ENCODE assay signal across 1 cellular context in the genomic region with DNA sequence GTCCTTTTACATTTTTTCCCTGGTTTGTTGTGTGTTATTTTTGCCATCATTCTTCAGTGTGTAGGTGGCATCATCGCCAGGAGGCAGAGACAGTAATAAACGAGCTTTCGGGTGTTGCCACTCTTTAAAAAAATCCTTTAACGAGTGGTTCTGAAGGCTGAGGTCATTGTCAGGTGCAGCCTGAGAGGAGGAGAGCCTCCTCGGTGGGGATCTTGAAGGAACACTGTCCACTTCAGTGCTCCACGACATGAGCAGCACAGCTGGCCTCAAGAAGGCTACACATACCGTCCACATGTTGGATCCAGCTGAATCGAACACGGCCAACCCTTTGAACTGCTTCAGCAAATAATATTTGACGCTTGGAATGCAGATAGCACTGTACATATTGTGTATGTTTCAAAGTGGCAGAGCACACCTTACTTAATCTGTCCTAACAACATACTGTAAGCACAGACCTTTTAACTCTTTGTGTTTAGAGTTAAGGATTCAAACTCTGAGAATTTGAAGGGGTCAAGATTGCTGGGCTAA.
TF ChIP-seq lines count a peak whose summit lies in the region.

No MANE protein-coding gene starts in this region.

TF ChIP-seq in HepG2, 621 proteins besides CTCF, POLR2A, EP300 and RAD21 (continued from another document and continues in another):
- no peak for TF ChIP-seq KLF15 (CRISPR knock-in tag; IDR thresholded peaks at IDR 0.05; ENCODE audit: borderline replicate concordance)
- no peak; the same call in 1 of the 2 replicates for TF ChIP-seq ZNF629 (CRISPR knock-in tag; conservative IDR thresholded peaks at IDR 0.05)
- no peak for TF ChIP-seq ZNF619 (CRISPR knock-in tag; IDR thresholded peaks at IDR 0.05)
- no peak for TF ChIP-seq SETDB1 (CRISPR knock-in tag; IDR thresholded peaks at IDR 0.05; ENCODE audit: borderline replicate concordance)
- no peak; the same call in 1 of the 2 replicates for TF ChIP-seq ZBTB38 (CRISPR knock-in tag; IDR thresholded peaks at IDR 0.05)
- TF ChIP-seq ZBTB8A (CRISPR knock-in tag; IDR thresholded peaks at IDR 0.05; ENCODE audit: borderline replicate concordance, low read depth), result no peak
- TF ChIP-seq TCF7 (IDR thresholded peaks at IDR 0.05; ENCODE audit: low read depth), result peak; percentile 99
- TF ChIP-seq FOXM1 (CRISPR knock-in tag; IDR thresholded peaks at IDR 0.05), result no peak
- no peak for TF ChIP-seq ZNF333 (CRISPR knock-in tag; IDR thresholded peaks at IDR 0.05; ENCODE audit: borderline replicate concordance)
- TF ChIP-seq, protein P1, sequence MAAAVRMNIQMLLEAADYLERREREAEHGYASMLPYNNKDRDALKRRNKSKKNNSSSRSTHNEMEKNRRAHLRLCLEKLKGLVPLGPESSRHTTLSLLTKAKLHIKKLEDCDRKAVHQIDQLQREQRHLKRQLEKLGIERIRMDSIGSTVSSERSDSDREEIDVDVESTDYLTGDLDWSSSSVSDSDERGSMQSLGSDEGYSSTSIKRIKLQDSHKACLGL (CRISPR knock-in tag; IDR thresholded peaks at IDR 0.05), result no peak
- TF ChIP-seq JUNB (CRISPR knock-in tag; IDR thresholded peaks at IDR 0.05; ENCODE audit: borderline replicate concordance), result 0 out of 2 replicates have a peak, but pooled peaks have one; percentile 24
- 0 out of 2 replicates have a peak, but pooled peaks have one; percentile 9 for TF ChIP-seq ZNF143 (CRISPR knock-in tag; IDR thresholded peaks at IDR 0.05)
- TF ChIP-seq ZNF253 (CRISPR knock-in tag; IDR thresholded peaks at IDR 0.05; ENCODE audit: borderline replicate concordance), result 0 out of 2 replicates have a peak, but pooled peaks have one; percentile 56
- peak; percentile 38 for TF ChIP-seq RFX3 (CRISPR knock-in tag; IDR thresholded peaks at IDR 0.05)
- TF ChIP-seq, protein P2, sequence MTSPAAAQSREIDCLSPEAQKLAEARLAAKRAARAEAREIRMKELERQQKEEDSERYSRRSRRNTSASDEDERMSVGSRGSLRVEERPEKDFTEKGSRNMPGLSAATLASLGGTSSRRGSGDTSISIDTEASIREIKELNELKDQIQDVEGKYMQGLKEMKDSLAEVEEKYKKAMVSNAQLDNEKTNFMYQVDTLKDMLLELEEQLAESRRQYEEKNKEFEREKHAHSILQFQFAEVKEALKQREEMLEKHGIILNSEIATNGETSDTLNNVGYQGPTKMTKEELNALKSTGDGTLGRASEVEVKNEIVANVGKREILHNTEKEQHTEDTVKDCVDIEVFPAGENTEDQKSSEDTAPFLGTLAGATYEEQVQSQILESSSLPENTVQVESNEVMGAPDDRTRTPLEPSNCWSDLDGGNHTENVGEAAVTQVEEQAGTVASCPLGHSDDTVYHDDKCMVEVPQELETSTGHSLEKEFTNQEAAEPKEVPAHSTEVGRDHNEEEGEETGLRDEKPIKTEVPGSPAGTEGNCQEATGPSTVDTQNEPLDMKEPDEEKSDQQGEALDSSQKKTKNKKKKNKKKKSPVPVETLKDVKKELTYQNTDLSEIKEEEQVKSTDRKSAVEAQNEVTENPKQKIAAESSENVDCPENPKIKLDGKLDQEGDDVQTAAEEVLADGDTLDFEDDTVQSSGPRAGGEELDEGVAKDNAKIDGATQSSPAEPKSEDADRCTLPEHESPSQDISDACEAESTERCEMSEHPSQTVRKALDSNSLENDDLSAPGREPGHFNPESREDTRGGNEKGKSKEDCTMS (CRISPR knock-in tag; conservative IDR thresholded peaks at IDR 0.05), result peak; percentile 93; the same call in 1 of the 2 replicates
- peak; percentile 80; the same call in 1 of the 2 replicates for TF ChIP-seq MED13 (CRISPR knock-in tag; IDR thresholded peaks at IDR 0.05)
- no peak for TF ChIP-seq SP2 (CRISPR knock-in tag; IDR thresholded peaks at IDR 0.05)
- TF ChIP-seq, protein P3, sequence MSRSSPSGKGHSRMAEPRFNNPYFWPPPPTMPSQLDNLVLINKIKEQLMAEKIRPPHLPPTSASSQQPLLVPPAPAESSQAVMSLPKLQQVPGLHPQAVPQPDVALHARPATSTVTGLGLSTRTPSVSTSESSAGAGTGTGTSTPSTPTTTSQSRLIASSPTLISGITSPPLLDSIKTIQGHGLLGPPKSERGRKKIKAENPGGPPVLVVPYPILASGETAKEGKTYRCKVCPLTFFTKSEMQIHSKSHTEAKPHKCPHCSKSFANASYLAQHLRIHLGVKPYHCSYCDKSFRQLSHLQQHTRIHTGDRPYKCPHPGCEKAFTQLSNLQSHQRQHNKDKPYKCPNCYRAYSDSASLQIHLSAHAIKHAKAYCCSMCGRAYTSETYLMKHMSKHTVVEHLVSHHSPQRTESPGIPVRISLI (CRISPR knock-in tag; IDR thresholded peaks at IDR 0.05; ENCODE audit: borderline replicate concordance), result peak; percentile 7; the same call in 1 of the 2 replicates
- peak; percentile 73; the same call in 1 of the 2 replicates for TF ChIP-seq RFXANK (CRISPR knock-in tag; IDR thresholded peaks at IDR 0.05)
- no peak for TF ChIP-seq SYNCRIP (IDR thresholded peaks at IDR 0.05; ENCODE audit: insufficient read depth, low read depth, low read length)
- TF ChIP-seq ZBTB3 (CRISPR knock-in tag; IDR thresholded peaks at IDR 0.05; ENCODE audit: borderline replicate concordance, low read depth), result no peak; the same call in 1 of the 2 replicates
- no peak for TF ChIP-seq ZNF713 (CRISPR knock-in tag; IDR thresholded peaks at IDR 0.05)
- no peak for TF ChIP-seq YY1 (IDR thresholded peaks at IDR 0.05; ENCODE audit: insufficient read depth, insufficient replicate concordance, low read depth, low read length)
- TF ChIP-seq NCOA2 (CRISPR knock-in tag; IDR thresholded peaks at IDR 0.05), result peak; percentile 97
- TF ChIP-seq FOXJ3 (CRISPR knock-in tag; IDR thresholded peaks at IDR 0.05; ENCODE audit: borderline replicate concordance), result peak; percentile 88
- TF ChIP-seq PAF1 (CRISPR knock-in tag; IDR thresholded peaks at IDR 0.05), result no peak
- TF ChIP-seq, protein P4, sequence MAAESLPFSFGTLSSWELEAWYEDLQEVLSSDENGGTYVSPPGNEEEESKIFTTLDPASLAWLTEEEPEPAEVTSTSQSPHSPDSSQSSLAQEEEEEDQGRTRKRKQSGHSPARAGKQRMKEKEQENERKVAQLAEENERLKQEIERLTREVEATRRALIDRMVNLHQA (CRISPR knock-in tag; IDR thresholded peaks at IDR 0.05), result no peak
- no peak; the same call in 1 of the 2 replicates for TF ChIP-seq SAFB2 (CRISPR knock-in tag; IDR thresholded peaks at IDR 0.05; ENCODE audit: borderline replicate concordance, low read depth)
- TF ChIP-seq TOE1 (CRISPR knock-in tag; IDR thresholded peaks at IDR 0.05), result 0 out of 2 replicates have a peak, but pooled peaks have one; percentile 39
- no peak for TF ChIP-seq ZNF234 (CRISPR knock-in tag; conservative IDR thresholded peaks at IDR 0.05)
- TF ChIP-seq, protein P5, sequence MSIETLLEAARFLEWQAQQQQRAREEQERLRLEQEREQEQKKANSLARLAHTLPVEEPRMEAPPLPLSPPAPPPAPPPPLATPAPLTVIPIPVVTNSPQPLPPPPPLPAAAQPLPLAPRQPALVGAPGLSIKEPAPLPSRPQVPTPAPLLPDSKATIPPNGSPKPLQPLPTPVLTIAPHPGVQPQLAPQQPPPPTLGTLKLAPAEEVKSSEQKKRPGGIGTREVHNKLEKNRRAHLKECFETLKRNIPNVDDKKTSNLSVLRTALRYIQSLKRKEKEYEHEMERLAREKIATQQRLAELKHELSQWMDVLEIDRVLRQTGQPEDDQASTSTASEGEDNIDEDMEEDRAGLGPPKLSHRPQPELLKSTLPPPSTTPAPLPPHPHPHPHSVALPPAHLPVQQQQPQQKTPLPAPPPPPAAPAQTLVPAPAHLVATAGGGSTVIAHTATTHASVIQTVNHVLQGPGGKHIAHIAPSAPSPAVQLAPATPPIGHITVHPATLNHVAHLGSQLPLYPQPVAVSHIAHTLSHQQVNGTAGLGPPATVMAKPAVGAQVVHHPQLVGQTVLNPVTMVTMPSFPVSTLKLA (IDR thresholded peaks at IDR 0.05), result peak; percentile 17; the same call in 1 of the 2 replicates
- TF ChIP-seq PHF8 (CRISPR knock-in tag; IDR thresholded peaks at IDR 0.05), result no peak; the same call in 1 of the 2 replicates
- peak; percentile 90; the same call in 1 of the 2 replicates for TF ChIP-seq ZNF614 (CRISPR knock-in tag; IDR thresholded peaks at IDR 0.05; ENCODE audit: borderline replicate concordance)
- TF ChIP-seq GPN1 (CRISPR knock-in tag; IDR thresholded peaks at IDR 0.05; ENCODE audit: borderline replicate concordance), result no peak
- no peak for TF ChIP-seq PHF20 (CRISPR knock-in tag; IDR thresholded peaks at IDR 0.05)
- peak; percentile 61; the same call in 1 of the 2 replicates for TF ChIP-seq ZNF34 (CRISPR knock-in tag; IDR thresholded peaks at IDR 0.05; ENCODE audit: borderline replicate concordance)
- peak; percentile 90; the same call in 1 of the 2 replicates for TF ChIP-seq ZNF878 (CRISPR knock-in tag; IDR thresholded peaks at IDR 0.05)
- 0 out of 2 replicates have a peak, but pooled peaks have one; percentile 55 for TF ChIP-seq ZFP36L1 (CRISPR knock-in tag; IDR thresholded peaks at IDR 0.05)
- TF ChIP-seq AKAP8 (CRISPR knock-in tag; IDR thresholded peaks at IDR 0.05), result no peak
- TF ChIP-seq, protein P6, sequence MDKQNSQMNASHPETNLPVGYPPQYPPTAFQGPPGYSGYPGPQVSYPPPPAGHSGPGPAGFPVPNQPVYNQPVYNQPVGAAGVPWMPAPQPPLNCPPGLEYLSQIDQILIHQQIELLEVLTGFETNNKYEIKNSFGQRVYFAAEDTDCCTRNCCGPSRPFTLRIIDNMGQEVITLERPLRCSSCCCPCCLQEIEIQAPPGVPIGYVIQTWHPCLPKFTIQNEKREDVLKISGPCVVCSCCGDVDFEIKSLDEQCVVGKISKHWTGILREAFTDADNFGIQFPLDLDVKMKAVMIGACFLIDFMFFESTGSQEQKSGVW (CRISPR knock-in tag; IDR thresholded peaks at IDR 0.05; ENCODE audit: borderline replicate concordance), result peak; percentile 32; the same call in 1 of the 2 replicates
- 0 out of 2 replicates have a peak, but pooled peaks have one; percentile 66 for TF ChIP-seq IRX3 (CRISPR knock-in tag; IDR thresholded peaks at IDR 0.05; ENCODE audit: borderline replicate concordance, low read depth)
- no peak for TF ChIP-seq ZNF101 (CRISPR knock-in tag; IDR thresholded peaks at IDR 0.05; ENCODE audit: borderline replicate concordance, low read depth)
- TF ChIP-seq, protein P7, sequence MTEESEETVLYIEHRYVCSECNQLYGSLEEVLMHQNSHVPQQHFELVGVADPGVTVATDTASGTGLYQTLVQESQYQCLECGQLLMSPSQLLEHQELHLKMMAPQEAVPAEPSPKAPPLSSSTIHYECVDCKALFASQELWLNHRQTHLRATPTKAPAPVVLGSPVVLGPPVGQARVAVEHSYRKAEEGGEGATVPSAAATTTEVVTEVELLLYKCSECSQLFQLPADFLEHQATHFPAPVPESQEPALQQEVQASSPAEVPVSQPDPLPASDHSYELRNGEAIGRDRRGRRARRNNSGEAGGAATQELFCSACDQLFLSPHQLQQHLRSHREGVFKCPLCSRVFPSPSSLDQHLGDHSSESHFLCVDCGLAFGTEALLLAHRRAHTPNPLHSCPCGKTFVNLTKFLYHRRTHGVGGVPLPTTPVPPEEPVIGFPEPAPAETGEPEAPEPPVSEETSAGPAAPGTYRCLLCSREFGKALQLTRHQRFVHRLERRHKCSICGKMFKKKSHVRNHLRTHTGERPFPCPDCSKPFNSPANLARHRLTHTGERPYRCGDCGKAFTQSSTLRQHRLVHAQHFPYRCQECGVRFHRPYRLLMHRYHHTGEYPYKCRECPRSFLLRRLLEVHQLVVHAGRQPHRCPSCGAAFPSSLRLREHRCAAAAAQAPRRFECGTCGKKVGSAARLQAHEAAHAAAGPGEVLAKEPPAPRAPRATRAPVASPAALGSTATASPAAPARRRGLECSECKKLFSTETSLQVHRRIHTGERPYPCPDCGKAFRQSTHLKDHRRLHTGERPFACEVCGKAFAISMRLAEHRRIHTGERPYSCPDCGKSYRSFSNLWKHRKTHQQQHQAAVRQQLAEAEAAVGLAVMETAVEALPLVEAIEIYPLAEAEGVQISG (CRISPR knock-in tag; IDR thresholded peaks at IDR 0.05), result peak; percentile 53
- peak; percentile 84; the same call in 2 of the 3 replicates for TF ChIP-seq MXI1 (IDR thresholded peaks at IDR 0.05; ENCODE audit: borderline replicate concordance, low read depth, low read length)
- TF ChIP-seq, protein P8, sequence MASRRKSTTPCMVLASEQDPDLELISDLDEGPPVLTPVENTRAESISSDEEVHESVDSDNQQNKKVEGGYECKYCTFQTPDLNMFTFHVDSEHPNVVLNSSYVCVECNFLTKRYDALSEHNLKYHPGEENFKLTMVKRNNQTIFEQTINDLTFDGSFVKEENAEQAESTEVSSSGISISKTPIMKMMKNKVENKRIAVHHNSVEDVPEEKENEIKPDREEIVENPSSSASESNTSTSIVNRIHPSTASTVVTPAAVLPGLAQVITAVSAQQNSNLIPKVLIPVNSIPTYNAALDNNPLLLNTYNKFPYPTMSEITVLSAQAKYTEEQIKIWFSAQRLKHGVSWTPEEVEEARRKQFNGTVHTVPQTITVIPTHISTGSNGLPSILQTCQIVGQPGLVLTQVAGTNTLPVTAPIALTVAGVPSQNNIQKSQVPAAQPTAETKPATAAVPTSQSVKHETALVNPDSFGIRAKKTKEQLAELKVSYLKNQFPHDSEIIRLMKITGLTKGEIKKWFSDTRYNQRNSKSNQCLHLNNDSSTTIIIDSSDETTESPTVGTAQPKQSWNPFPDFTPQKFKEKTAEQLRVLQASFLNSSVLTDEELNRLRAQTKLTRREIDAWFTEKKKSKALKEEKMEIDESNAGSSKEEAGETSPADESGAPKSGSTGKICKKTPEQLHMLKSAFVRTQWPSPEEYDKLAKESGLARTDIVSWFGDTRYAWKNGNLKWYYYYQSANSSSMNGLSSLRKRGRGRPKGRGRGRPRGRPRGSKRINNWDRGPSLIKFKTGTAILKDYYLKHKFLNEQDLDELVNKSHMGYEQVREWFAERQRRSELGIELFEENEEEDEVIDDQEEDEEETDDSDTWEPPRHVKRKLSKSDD (CRISPR knock-in tag; IDR thresholded peaks at IDR 0.05; ENCODE audit: low read depth), result peak; percentile 79
- peak; percentile 96 for TF ChIP-seq ZBTB42 (CRISPR knock-in tag; IDR thresholded peaks at IDR 0.05)
- no peak for TF ChIP-seq ISX (CRISPR knock-in tag; conservative IDR thresholded peaks at IDR 0.05)
- peak; percentile 93 for TF ChIP-seq ZKSCAN8 (CRISPR knock-in tag; IDR thresholded peaks at IDR 0.05; ENCODE audit: borderline replicate concordance)
- TF ChIP-seq ZNF572 (CRISPR knock-in tag; IDR thresholded peaks at IDR 0.05), result no peak
- TF ChIP-seq ZSCAN21 (CRISPR knock-in tag; IDR thresholded peaks at IDR 0.05; ENCODE audit: borderline replicate concordance), result no peak; the same call in 1 of the 2 replicates
- TF ChIP-seq GATAD1 (CRISPR knock-in tag; IDR thresholded peaks at IDR 0.05), result peak; percentile 73
- TF ChIP-seq SP140L (CRISPR knock-in tag; IDR thresholded peaks at IDR 0.05; ENCODE audit: borderline replicate concordance), result no peak
- TF ChIP-seq ZNF274 (CRISPR knock-in tag; IDR thresholded peaks at IDR 0.05), result peak; percentile 63; the same call in 1 of the 2 replicates
- peak; percentile 74 for TF ChIP-seq TBL1XR1 (IDR thresholded peaks at IDR 0.05; ENCODE audit: borderline replicate concordance, low read length, partially characterized antibody)
- no peak for TF ChIP-seq SNAPC2 (CRISPR knock-in tag; IDR thresholded peaks at IDR 0.05)
- TF ChIP-seq JUN (CRISPR knock-in tag; IDR thresholded peaks at IDR 0.05), result peak; percentile 57; the same call in 1 of the 2 replicates
- TF ChIP-seq SOX5 (CRISPR knock-in tag; IDR thresholded peaks at IDR 0.05; ENCODE audit: borderline replicate concordance), result peak; percentile 96
- no peak for TF ChIP-seq NR1H2 (CRISPR knock-in tag; IDR thresholded peaks at IDR 0.05; ENCODE audit: borderline replicate concordance, low read depth)
